1 cellular context compared by ENCODE assay signal in the genomic region with DNA sequence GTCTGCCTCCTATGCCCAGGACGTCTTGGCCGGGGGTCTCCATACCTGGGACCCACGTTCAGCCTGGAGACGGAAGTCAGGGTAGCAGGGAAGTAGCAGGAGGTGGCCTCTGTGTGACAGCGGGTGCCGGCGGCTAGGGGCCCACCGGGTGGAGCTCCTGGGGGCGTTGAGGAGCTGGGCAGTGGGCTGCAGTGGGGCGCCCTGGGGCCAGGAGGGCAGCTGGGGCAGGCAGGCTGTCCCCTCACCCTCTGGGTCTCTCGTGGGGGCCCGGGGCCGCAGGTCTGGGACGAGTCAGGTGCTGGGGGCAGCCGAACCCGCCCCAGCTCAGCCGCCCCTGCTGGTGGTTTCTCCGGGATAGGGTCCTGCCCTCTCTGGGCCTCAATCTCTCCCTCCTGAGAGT.
TF ChIP-seq lines count a peak whose summit lies in the region.

No MANE protein-coding gene starts in this region.

TF ChIP-seq in HepG2, 621 proteins besides CTCF, POLR2A, EP300 and RAD21:
- TF ChIP-seq ZNF737 (CRISPR knock-in tag; IDR thresholded peaks at IDR 0.05; ENCODE audit: borderline replicate concordance), result no peak
- TF ChIP-seq ZNF776 (CRISPR knock-in tag; IDR thresholded peaks at IDR 0.05), result no peak
- 0 out of 2 replicates have a peak, but pooled peaks have one; percentile 24 for TF ChIP-seq MTA1 (CRISPR knock-in tag; IDR thresholded peaks at IDR 0.05; ENCODE audit: borderline replicate concordance)
